Comparison of ENCODE assay signal across 8 cellular contexts in genomic region chr7:120838281-120838682, GRCh38. TPM values are rescaled to one million over a fixed set of nuclear protein-coding genes. Genes with fewer than 3 reads are reported as not detected.
DNase-seq lines count a peak whose midpoint lies in the region; ATAC-seq and TF ChIP-seq lines count a peak whose summit lies in the region.
"Had no signal": no experiment of that assay in that cellular context is flagged by ENCODE, and none has a peak within 500 bp of the region (broad histone marks: within the 10 kb centered on the region; RNA-seq: fewer than 3 reads in every experiment).

No MANE protein-coding gene starts in this region.

- TF ChIP-seq POLR2A in spleen (IDR thresholded peaks at IDR 0.05) = no peak

- H3K27me3 ChIP-seq in spleen (replicated peaks in 1 of 7) = no peaks in the 10 kb centered on the region
- H3K27me3 ChIP-seq in effector memory CD4-positive, alpha-beta T cell (replicated peaks; ENCODE audit: control insufficient read depth, insufficient read depth, low read length, poor library complexity, severe bottlenecking) = no peaks in the 10 kb centered on the region
- H3K27me3 ChIP-seq: vagina had no signal

- no peaks in the 10 kb centered on the region for H3K36me3 ChIP-seq in spleen
- no peaks in the 10 kb centered on the region for H3K36me3 ChIP-seq in effector memory CD4-positive, alpha-beta T cell (ENCODE audit: control insufficient read depth, insufficient read depth, low read length)
- H3K36me3 ChIP-seq: vagina had no signal

- peak overlapping the region in 1 of 8 donors; percentile 1 for H3K4me3 ChIP-seq in spleen
- no peak overlapping the region for H3K4me3 ChIP-seq in effector memory CD4-positive, alpha-beta T cell (ENCODE audit: insufficient read depth, low read depth, low read length, poor library complexity, severe bottlenecking)
- H3K4me3 ChIP-seq: vagina had no signal

- peaks cover 0 to 8% (median 0%) of the 10 kb centered on the region in 6 donors for H3K4me1 ChIP-seq in spleen
- no peaks in the 10 kb centered on the region for H3K4me1 ChIP-seq in effector memory CD4-positive, alpha-beta T cell (ENCODE audit: control insufficient read depth, insufficient read depth, low read length, poor library complexity, severe bottlenecking)
- H3K4me1 ChIP-seq: vagina had no signal

- DNase-seq in spleen (no peak), GM03348 (ENCODE audit: low spot score) (no peak), dermis blood vessel endothelial cell (no peak)
- DNase-seq in effector memory CD4-positive, alpha-beta T cell = no peak

- 56 to 78% (median 64%) methylated on average over 6 of the region's 6 CpGs for WGBS in spleen, 5 donors

- intact Hi-C loops in spleen (cut with DNase I; ENCODE audit: low total_unique reads) = no loop called here

- H3K9me3 ChIP-seq in spleen = no peaks in the 10 kb centered on the region
- no peaks in the 10 kb centered on the region for H3K9me3 ChIP-seq in effector memory CD4-positive, alpha-beta T cell (ENCODE audit: control insufficient read depth, low read length)
- H3K9me3 ChIP-seq: vagina had no signal

- peak; percentile 53 for ATAC-seq in GM19025 (IDR thresholded peaks at IDR 0.05; ENCODE audit: low read depth, unreplicated experiment)
- ATAC-seq in GM21786 (IDR thresholded peaks at IDR 0.05; ENCODE audit: unreplicated experiment) = peak; percentile 75
- ATAC-seq in HG03135 (IDR thresholded peaks at IDR 0.05; ENCODE audit: unreplicated experiment) = peak; percentile 62

- no peak for TF ChIP-seq CTCF in spleen (IDR thresholded peaks at IDR 0.05 in 8 of 11, conservative IDR thresholded peaks at IDR 0.05 in 3 of 11)

- peak overlapping the region in 6 of 8 donors; percentile 10 to 73 (median 57) for H3K27ac ChIP-seq in spleen
- no peak overlapping the region for H3K27ac ChIP-seq in effector memory CD4-positive, alpha-beta T cell (ENCODE audit: insufficient read depth, low read length, poor library complexity, severe bottlenecking)
- H3K27ac ChIP-seq: vagina had no signal

RNA-seq across cellular contexts. Expression of gene TSPAN12, which starts 19.7 kb away (rescaled TPM):
- 10 to 100 TPM; 28.8 to 61.2 (median 47.7) TPM for total RNA-seq in spleen
- 10 to 100 TPM in 1 of 3 donors, 1 to 10 TPM in 2; 4.7 to 12.8 (median 8.7) TPM for polyA plus RNA-seq in spleen
- total RNA-seq in dermis blood vessel endothelial cell = 74.5 and 83.4 TPM in 2 replicates
